ENCODE assay signal across 16 cellular contexts in genomic region chr2:72949045-72949444, GRCh38. TPM values are rescaled to one million over a fixed set of nuclear protein-coding genes. Genes with fewer than 3 reads are reported as not detected.
"Had no signal": no experiment of that assay in that cellular context is flagged by ENCODE, and none has a peak within 500 bp of the region (broad histone marks: within the 10 kb centered on the region; RNA-seq: fewer than 3 reads in every experiment).

No MANE protein-coding gene starts in this region.

- H3K9ac ChIP-seq: neural progenitor cell, parathyroid adenoma had no signal

- H3K4me3 Mint-ChIP-seq: activated CD8-positive, alpha-beta memory T cell treated with anti-CD3 and anti-CD28 coated beads, Interleukin-2, amount 10 ng/mL, durations not matched to agents 7 days and 5 days; naive B cell; neural progenitor cell; T-helper 2 cell treated with Interferon-gamma antibody and Interleukin-4, amounts not matched to agents 5 μg/mL and 100 μg/mL, for 36 hours had no signal

- ATAC-seq: activated CD8-positive, alpha-beta memory T cell treated with anti-CD3 and anti-CD28 coated beads, Interleukin-2, amount 10 ng/mL, durations not matched to agents 7 days and 5 days had no signal

- H3K36me3 Mint-ChIP-seq: activated CD8-positive, alpha-beta memory T cell treated with anti-CD3 and anti-CD28 coated beads, Interleukin-2, amount 10 ng/mL, durations not matched to agents 7 days and 5 days; neural progenitor cell had no signal

- H3K4me2 ChIP-seq: neural progenitor cell had no signal

- H3K27me3 Mint-ChIP-seq: activated CD8-positive, alpha-beta memory T cell treated with anti-CD3 and anti-CD28 coated beads, Interleukin-2, amount 10 ng/mL, durations not matched to agents 7 days and 5 days; naive B cell had no signal

- H3K9me3 ChIP-seq: stomach had no signal

- DNase-seq: activated CD4-positive, CD25-positive, alpha-beta regulatory T cell; activated CD8-positive, alpha-beta memory T cell treated with anti-CD3 and anti-CD28 coated beads, Interleukin-2, amount 10 ng/mL, durations not matched to agents 7 days and 5 days; activated effector memory CD4-positive, alpha-beta T cell treated with Interleukin-2 at 50 U/mL for 16 hours; activated naive CD4-positive, alpha-beta T cell treated with anti-CD3 and anti-CD28 coated beads, Interleukin-2, amount 50 U/mL, for 16 hours; activated T-cell treated with anti-CD3 and anti-CD28 coated beads, Interleukin-2, amount 50 U/mL, for 1 hour; central memory CD4-positive, alpha-beta T cell; effector memory CD4-positive, alpha-beta T cell; naive B cell; stimulated activated CD4-positive, alpha-beta T cell treated with anti-CD3 and anti-CD28 coated beads, Interleukin-12 subunit alpha, Interleukin-12 subunit beta, amount 100 ng/mL, for 4 hours; stimulated activated CD4-positive, alpha-beta T cell treated with anti-CD3 and anti-CD28 coated beads, Interleukin-2, amount 100 ng/mL, for 24 hours; stomach; SW 1271 had no signal

- H3K9me3 Mint-ChIP-seq: naive B cell; neural progenitor cell; T-helper 2 cell treated with Interferon-gamma antibody and Interleukin-4, amounts not matched to agents 5 μg/mL and 100 μg/mL, for 36 hours had no signal

- H3K36me3 ChIP-seq: neural progenitor cell had no signal

- H3K27me3 ChIP-seq: neural progenitor cell, stomach had no signal

- H3K27ac ChIP-seq: neural progenitor cell, parathyroid adenoma, stomach had no signal

- H2AFZ ChIP-seq: neural progenitor cell, parathyroid adenoma had no signal

- H3K27ac Mint-ChIP-seq: activated CD8-positive, alpha-beta memory T cell treated with anti-CD3 and anti-CD28 coated beads, Interleukin-2, amount 10 ng/mL, durations not matched to agents 7 days and 5 days; neural progenitor cell; T-helper 2 cell treated with Interferon-gamma antibody and Interleukin-4, amounts not matched to agents 5 μg/mL and 100 μg/mL, for 36 hours had no signal

- H3K79me2 ChIP-seq: parathyroid adenoma had no signal

- H3K4me3 ChIP-seq: neural progenitor cell, stomach had no signal

- H3K4me1 ChIP-seq: parathyroid adenoma, stomach had no signal

RNA-seq across cellular contexts. Expression of gene EMX1, which starts 31.7 kb away (rescaled TPM):
- total RNA-seq: activated CD8-positive, alpha-beta memory T cell treated with anti-CD3 and anti-CD28 coated beads, Interleukin-2, amount 10 ng/mL, durations not matched to agents 7 days and 5 days; lung microvascular endothelial cell had no signal
